In genomic region chr16:46737621-46738214, GRCh38 we compare ENCODE assay signal across 1 cellular context.
TF ChIP-seq lines count a peak whose summit lies in the region.

No MANE protein-coding gene starts in this region.

TF ChIP-seq in HepG2, 621 proteins besides CTCF, POLR2A, EP300 and RAD21:
- TF ChIP-seq ZNF616 (CRISPR knock-in tag; IDR thresholded peaks at IDR 0.05; ENCODE audit: low read depth) (no peak), HINFP (CRISPR knock-in tag; IDR thresholded peaks at IDR 0.05; ENCODE audit: low read depth) (no peak), CHCHD3 (CRISPR knock-in tag; IDR thresholded peaks at IDR 0.05) (no peak), MAFK (conservative IDR thresholded peaks at IDR 0.05 in 1 of 2, IDR thresholded peaks at IDR 0.05 in 1 of 2; ENCODE audit: low read length in 2 of 2) (no peak), KLF15 (CRISPR knock-in tag; IDR thresholded peaks at IDR 0.05; ENCODE audit: borderline replicate concordance) (no peak), ZBTB37 (CRISPR knock-in tag; IDR thresholded peaks at IDR 0.05) (no peak), GABPB1 (CRISPR knock-in tag; IDR thresholded peaks at IDR 0.05) (0 out of 2 replicates have a peak, but pooled peaks have one; percentile 2), ZBTB20 (CRISPR knock-in tag; IDR thresholded peaks at IDR 0.05; ENCODE audit: borderline replicate concordance, low read depth) (no peak), ZNF121 (CRISPR knock-in tag; IDR thresholded peaks at IDR 0.05) (0 out of 2 replicates have a peak, but pooled peaks have one; percentile 7), KDM2A (CRISPR knock-in tag; IDR thresholded peaks at IDR 0.05; ENCODE audit: borderline replicate concordance, low read depth) (no peak)
- TF ChIP-seq, protein P1, sequence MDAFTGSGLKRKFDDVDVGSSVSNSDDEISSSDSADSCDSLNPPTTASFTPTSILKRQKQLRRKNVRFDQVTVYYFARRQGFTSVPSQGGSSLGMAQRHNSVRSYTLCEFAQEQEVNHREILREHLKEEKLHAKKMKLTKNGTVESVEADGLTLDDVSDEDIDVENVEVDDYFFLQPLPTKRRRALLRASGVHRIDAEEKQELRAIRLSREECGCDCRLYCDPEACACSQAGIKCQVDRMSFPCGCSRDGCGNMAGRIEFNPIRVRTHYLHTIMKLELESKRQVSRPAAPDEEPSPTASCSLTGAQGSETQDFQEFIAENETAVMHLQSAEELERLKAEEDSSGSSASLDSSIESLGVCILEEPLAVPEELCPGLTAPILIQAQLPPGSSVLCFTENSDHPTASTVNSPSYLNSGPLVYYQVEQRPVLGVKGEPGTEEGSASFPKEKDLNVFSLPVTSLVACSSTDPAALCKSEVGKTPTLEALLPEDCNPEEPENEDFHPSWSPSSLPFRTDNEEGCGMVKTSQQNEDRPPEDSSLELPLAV (CRISPR knock-in tag; conservative IDR thresholded peaks at IDR 0.05; ENCODE audit: low read depth), result no peak
